ENCODE assay signal across 9 cellular contexts in the genomic region with DNA sequence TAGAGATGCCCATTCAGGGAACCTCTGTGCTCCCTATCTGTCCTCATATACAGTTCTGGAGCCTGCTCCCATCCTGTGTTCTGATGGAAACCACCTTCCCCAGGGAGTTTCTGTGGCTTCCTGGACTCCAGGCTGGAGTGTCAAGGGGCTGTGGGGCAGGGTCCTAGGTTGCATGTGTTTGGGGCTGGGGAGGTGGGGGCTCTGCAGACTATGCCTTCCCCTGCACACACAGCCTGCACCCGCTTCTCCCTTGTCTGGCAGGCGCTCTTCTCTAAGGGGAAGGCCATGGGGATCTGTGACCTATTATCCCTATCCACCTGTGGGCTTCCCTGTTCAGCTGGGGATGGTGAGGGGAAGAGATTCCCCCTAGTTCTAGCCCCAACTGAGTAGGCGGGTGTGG. TPM values are rescaled to one million over a fixed set of nuclear protein-coding genes. Genes with fewer than 3 reads are reported as not detected.
A peak's percentile ranks its signal among the peaks of the same experiment; 100 is the strongest.
DNase-seq lines count a peak whose midpoint lies in the region; ATAC-seq, FAIRE-seq and TF ChIP-seq lines count a peak whose summit lies in the region.
"Had no signal": no experiment of that assay in that cellular context is flagged by ENCODE, and none has a peak within 500 bp of the region (broad histone marks: within the 10 kb centered on the region; RNA-seq: fewer than 3 reads in every experiment).

No MANE protein-coding gene starts in this region.

- TF ChIP-seq EP300 in H1 (IDR thresholded peaks at IDR 0.05; ENCODE audit: borderline replicate concordance in 1 of 2, low read depth in 2 of 2, low read length in 2 of 2) = no peak

- H3K4me1 ChIP-seq in DND-41 (ENCODE audit: insufficient read depth, low read length) (peaks cover 72% of the 10 kb centered on the region), PC-9 (replicated peaks; ENCODE audit: insufficient read depth) (peaks cover 55% of the 10 kb centered on the region), H1 (replicated peaks in 1 of 4; ENCODE audit: control insufficient read depth in 3 of 4, insufficient read depth in 4 of 4, low read length in 3 of 4) (peaks cover 0 to 23% (median 15%) of the 10 kb centered on the region in 4 experiments; a peak in 6 of 7 replicates), psoas muscle (peaks cover 82% of the 10 kb centered on the region)

- no peaks in the 10 kb centered on the region for H3K9me3 ChIP-seq in DND-41 (ENCODE audit: insufficient read depth, low read length, severe bottlenecking)
- no peaks in the 10 kb centered on the region for H3K9me3 ChIP-seq in PC-9 (ENCODE audit: insufficient read depth, low read depth)
- no peaks in the 10 kb centered on the region for H3K9me3 ChIP-seq in H1 (ENCODE audit: insufficient read depth in 2 of 2, low read depth in 1 of 2, low read length in 1 of 2)
- no peaks in the 10 kb centered on the region for H3K9me3 ChIP-seq in psoas muscle

- H3K79me2 ChIP-seq in DND-41 (ENCODE audit: insufficient read depth, low read length) (peaks cover 23% of the 10 kb centered on the region), PC-9 (ENCODE audit: low read depth) (peaks cover 88% of the 10 kb centered on the region), H1 (ENCODE audit: control insufficient read depth in 1 of 2, insufficient read depth in 2 of 2, low read length in 2 of 2) (peaks cover 0 to 27% of the 10 kb centered on the region in 2 experiments; a peak in 2 of 4 replicates)

- WGBS in H1 (ENCODE audit: extremely low coverage in 1 of 2, insufficient coverage in 1 of 2, insufficient read length in 1 of 2, insufficient replicate concordance in 2 of 2, low coverage in 1 of 2, low lambda C conversion rate in 2 of 2, missing lambda C conversion rate in 1 of 2), 2 experiments = 79% methylated on average over 2 of the region's 3 CpGs; no CpG with 5 or more reads in 1 of the 2 experiments
- 46 to 71% (median 68%) methylated on average over 2 to 3 of the region's 3 CpGs for WGBS in psoas muscle, 3 donors

- H3K4ac ChIP-seq in H1 (replicated peaks; ENCODE audit: insufficient read length, low read depth, low read length) = no peak overlapping the region

- H2BK15ac ChIP-seq in H1 (ENCODE audit: low read length) = no peak overlapping the region

- H3K4me2 ChIP-seq in DND-41 (ENCODE audit: insufficient read depth, low read length) (peak overlapping the region; percentile 67), PC-9 (peak overlapping the region; percentile 71), H1 (ENCODE audit: insufficient read depth in 1 of 2, low read depth in 2 of 2, low read length in 2 of 2) (no peak overlapping the region)

- ATAC-seq in DND-41 (ENCODE audit: insufficient read depth, low read depth) = no peak
- no peak for ATAC-seq in psoas muscle

- H3K23me2 ChIP-seq in H1 (ENCODE audit: low read depth, low read length) = peaks cover 7% of the 10 kb centered on the region; the same call in 1 of the 2 replicates

- H3K14ac ChIP-seq in H1 (ENCODE audit: insufficient read length) = no peak overlapping the region

- no peak overlapping the region for H3K23ac ChIP-seq in H1 (ENCODE audit: insufficient read length)

- CTCF ChIA-PET in PC-9 (lab: Charles Lee) (interaction anchor here (0.5 kb wide), 1 partner anchor 40 kb away, joined by 3 read pairs; no protein-coding TSS in a partner anchor), H1 (lab: Charles Lee; ENCODE audit: partially characterized antibody) (interaction anchor here (0.6 to 39.2 kb wide), 4 partner anchors 17 to 717 kb away, joined by 3 to 1198 read pairs (median 4); a partner anchor contains a TSS)

- H2BK5ac ChIP-seq in H1 (ENCODE audit: low read depth, low read length) = no peak overlapping the region

- H4K8ac ChIP-seq in H1 (ENCODE audit: extremely low read depth, insufficient read depth, low read length) = peak overlapping the region; percentile 48; the same call in 1 of the 2 replicates

- peaks cover 19% of the 10 kb centered on the region for H3K79me1 ChIP-seq in H1 (ENCODE audit: low read depth, low read length)

- H3F3A ChIP-seq in PC-9 (ENCODE audit: insufficient read depth, low read depth) = peaks cover 5% of the 10 kb centered on the region; the same call in 1 of the 2 replicates

- no peak overlapping the region for H2AFZ ChIP-seq in DND-41 (ENCODE audit: low read depth, low read length)
- H2AFZ ChIP-seq in PC-9 = no peak overlapping the region
- H2AFZ ChIP-seq in H1 (ENCODE audit: low read length) = no peak overlapping the region

- peak overlapping the region; percentile 86 for H3K27ac ChIP-seq in DND-41 (ENCODE audit: low read length)
- H3K27ac ChIP-seq in PC-9 = no peak overlapping the region
- H3K27ac ChIP-seq in H1 (ENCODE audit: low read depth, low read length) = no peak overlapping the region
- peak overlapping the region; percentile 97 for H3K27ac ChIP-seq in psoas muscle

- no peak overlapping the region for H4K5ac ChIP-seq in H1 (ENCODE audit: insufficient read length, low read depth, low read length)

- H3K18ac ChIP-seq in H1 (ENCODE audit: extremely low read depth, low read length) = no peak overlapping the region

- peaks cover 65% of the 10 kb centered on the region for H4K20me1 ChIP-seq in DND-41 (ENCODE audit: insufficient read depth, low read length)
- peaks cover 20% of the 10 kb centered on the region for H4K20me1 ChIP-seq in PC-9 (ENCODE audit: insufficient read depth)
- peaks cover 20 to 37% of the 10 kb centered on the region in 2 experiments for H4K20me1 ChIP-seq in H1 (replicated peaks in 1 of 2; ENCODE audit: control insufficient read depth in 1 of 2, insufficient read depth in 2 of 2, low read length in 2 of 2)

- DNase-seq in DND-41 (no peak), PC-9 (peak in 1 of 2 experiments; percentile 19), H1 (ENCODE audit: low read depth in 1 of 2, low spot score in 2 of 2) (no peak), psoas muscle (no peak), COLO829 (ENCODE audit: low spot score) (no peak), hippocampal formation (lab: John Stamatoyannopoulos, UW) (no peak), AML-193 (lab: John Stamatoyannopoulos, UW) (no peak)
- DNase-seq in stimulated activated CD4-positive, alpha-beta T cell treated with anti-CD3 and anti-CD28 coated beads, Interleukin-4, amount 100 ng/mL, for 4 hours = no peak

- H2BK12ac ChIP-seq in H1 (ENCODE audit: low read depth, low read length) = no peak overlapping the region

- no peak for TF ChIP-seq POLR2A in H1 (IDR thresholded peaks at IDR 0.05; ENCODE audit: control extremely low read depth in 1 of 2, low read depth in 2 of 2, low read length in 2 of 2)

- no peak overlapping the region; the same call in 1 of the 2 replicates for H2AK5ac ChIP-seq in H1 (ENCODE audit: low read depth, low read length)

- H3K27me3 ChIP-seq in DND-41 (ENCODE audit: insufficient read depth, low read length, poor library complexity) (no peaks in the 10 kb centered on the region), PC-9 (ENCODE audit: insufficient read depth, low read depth) (no peaks in the 10 kb centered on the region), H1 (replicated peaks in 1 of 4; ENCODE audit: control insufficient read depth in 3 of 4, extremely low read depth in 1 of 4, insufficient read depth in 3 of 4, low read length in 3 of 4) (peaks cover 0 to 14% (median 6%) of the 10 kb centered on the region in 4 experiments; a peak in 5 of 7 replicates), psoas muscle (ENCODE audit: insufficient read depth in 3 of 3, low read length in 2 of 3) (no peaks in the 10 kb centered on the region)

- peak overlapping the region in 1 of 2 experiments; percentile 50; a peak in 2 of 4 replicates for H3K4me3 ChIP-seq in DND-41 (ENCODE audit: low read depth in 1 of 2, low read length in 2 of 2)
- no peak overlapping the region for H3K4me3 ChIP-seq in PC-9
- H3K4me3 ChIP-seq in H1 (ENCODE audit: extremely low read depth in 1 of 4, insufficient read depth in 2 of 4, low read depth in 3 of 4, low read length in 4 of 4) = no peak overlapping the region
- H3K4me3 ChIP-seq in psoas muscle = peak overlapping the region; percentile 95

- POLR2A ChIA-PET in PC-9 (lab: Charles Lee; ENCODE audit: unreplicated experiment) (no interaction called here), H1 (lab: Charles Lee; ENCODE audit: partially characterized antibody) (interaction anchor here (0.9 to 30.6 kb wide), 3 partner anchors 8 to 27 kb away, joined by 3 to 540 read pairs (median 10); a partner anchor contains a TSS)

- H4K91ac ChIP-seq in H1 (replicated peaks; ENCODE audit: insufficient read length, low read length) = no peak overlapping the region

- intact Hi-C loops in PC-9 (cut with micrococcal nuclease; ENCODE audit: unreplicated experiment) = no loop called here
- intact Hi-C loops in psoas muscle (cut with DNase I) = no loop called here

- no peak for FAIRE-seq in H1 (lab: Jason Lieb, UNC)
- FAIRE-seq: endometrium had no signal

- TF ChIP-seq CTCF in DND-41 (IDR thresholded peaks at IDR 0.05; ENCODE audit: borderline replicate concordance, extremely low read depth, low read length, poor library complexity, severe bottlenecking) (no peak), PC-9 (conservative IDR thresholded peaks at IDR 0.05) (no peak), H1 (IDR thresholded peaks at IDR 0.05; ENCODE audit: control extremely low read depth in 1 of 3, insufficient read depth in 1 of 3, low read depth in 1 of 3, low read length in 3 of 3) (no peak), psoas muscle (IDR thresholded peaks at IDR 0.05) (no peak)

- H2BK120ac ChIP-seq in H1 (replicated peaks; ENCODE audit: low read depth, low read length) = no peak overlapping the region

- H3K9me2 ChIP-seq in PC-9 (ENCODE audit: insufficient read depth) = no peaks in the 10 kb centered on the region

- TF ChIP-seq RAD21 in H1 (IDR thresholded peaks at IDR 0.05 in 1 of 2, conservative IDR thresholded peaks at IDR 0.05 in 1 of 2; ENCODE audit: low read depth in 2 of 2, low read length in 2 of 2) = no peak

- H2BK20ac ChIP-seq in H1 (ENCODE audit: low read length) = no peak overlapping the region

- no TSS peak for BruUV-seq in PC-9 (replicated peaks; lab: Mats Ljungman, UMichigan)

- H3K9ac ChIP-seq in DND-41 (ENCODE audit: low read depth, low read length) = peak overlapping the region; percentile 38
- H3K9ac ChIP-seq in H1 (replicated peaks in 1 of 4; ENCODE audit: extremely low read depth in 1 of 4, low read depth in 3 of 4, low read length in 3 of 4) = no peak overlapping the region

- no peaks in the 10 kb centered on the region for H3K36me3 ChIP-seq in DND-41 (ENCODE audit: insufficient read depth, low read length)
- no peaks in the 10 kb centered on the region for H3K36me3 ChIP-seq in PC-9 (ENCODE audit: low read depth)
- no peaks in the 10 kb centered on the region for H3K36me3 ChIP-seq in H1 (ENCODE audit: control insufficient read depth in 2 of 4, insufficient read depth in 4 of 4, low read length in 3 of 4)
- no peaks in the 10 kb centered on the region for H3K36me3 ChIP-seq in psoas muscle (ENCODE audit: insufficient read depth in 1 of 2, low read depth in 1 of 2)

- no peak overlapping the region for H3K56ac ChIP-seq in H1 (replicated peaks; ENCODE audit: insufficient read length, low read depth, low read length)

RNA-seq across cellular contexts. Expression of a gene that starts 14.3 kb away (rescaled TPM):
- total RNA-seq in PC-9 (2021) (21.5 and 21.8 TPM in 2 replicates), psoas muscle (10 to 100 TPM; 15.0 to 51.1 (median 44.6) TPM)
- total RNA-seq in H1 (2021; fragmentation: NEBNext Ultra II Directional; extraction: Animal tissue kit (Norgen Biotek cat#: 25700)) = 13.4 and 16.5 TPM in 2 replicates
- polyA plus RNA-seq in H1 (2011; rRNA removed) (4.4 and 7.8 TPM in 2 replicates), psoas muscle (10 to 100 TPM; 15.0 to 76.9 (median 18.6) TPM)
- polyA plus RNA-seq in H1 (2011; cell fraction: cytosol; rRNA removed) = 2.5 TPM
- polyA plus RNA-seq in H1 (2011; cell fraction: nucleus; rRNA removed) = 6.9 TPM
- 12.6 to 17.5 TPM (median 16.0 TPM) in 4 replicates for polyA plus RNA-seq in H1 (2012, experiment 1 of 2)
- 13.9 TPM for polyA plus RNA-seq in H1 (2012, experiment 2 of 2)
- 11.2 TPM for polyA plus RNA-seq in H1 (2013, experiment 1 of 2)
- 11.1 TPM for polyA plus RNA-seq in H1 (2013, experiment 2 of 2)
- 2.9 and 6.4 TPM in 2 replicates for polyA minus RNA-seq in H1 (2011; rRNA and poly(A)+ RNA removed)
- polyA minus RNA-seq in H1 (2011; cell fraction: cytosol; rRNA and poly(A)+ RNA removed) = 8.4 TPM
- 6.2 TPM for polyA minus RNA-seq in H1 (2011; cell fraction: nucleus; rRNA and poly(A)+ RNA removed)

RNA-seq across cellular contexts. Expression of a gene that starts 35.6 kb away (rescaled TPM):
- total RNA-seq in PC-9 (2021) = 37.8 and 44.9 TPM in 2 replicates
- 139 and 140 TPM in 2 replicates for total RNA-seq in H1 (2021; fragmentation: NEBNext Ultra II Directional; extraction: Animal tissue kit (Norgen Biotek cat#: 25700))
- 38.0 and 50.5 TPM in 2 replicates for polyA plus RNA-seq in H1 (2011; rRNA removed)
- polyA plus RNA-seq in H1 (2011; cell fraction: cytosol; rRNA removed) = 62.0 TPM
- polyA plus RNA-seq in H1 (2011; cell fraction: nucleus; rRNA removed) = 32.6 TPM
- 66.3 to 99.0 TPM (median 74.5 TPM) in 4 replicates for polyA plus RNA-seq in H1 (2012, experiment 1 of 2)
- polyA plus RNA-seq in H1 (2012, experiment 2 of 2) = 10.6 TPM
- polyA plus RNA-seq in H1 (2013, experiment 1 of 2) = 87.2 TPM
- polyA plus RNA-seq in H1 (2013, experiment 2 of 2) = 90.5 TPM
- polyA minus RNA-seq in H1 (2011; rRNA and poly(A)+ RNA removed) = 51.3 and 81.1 TPM in 2 replicates
- polyA minus RNA-seq in H1 (2011; cell fraction: cytosol; rRNA and poly(A)+ RNA removed) = 38.5 TPM
- polyA minus RNA-seq in H1 (2011; cell fraction: nucleus; rRNA and poly(A)+ RNA removed) = 58.3 TPM
- under 1 TPM; 0.27 to 0.90 (median 0.42) TPM for total RNA-seq in psoas muscle
- 1 to 10 TPM in 2 of 3 donors, under 1 TPM in 1; 0.86 to 2.5 (median 1.4) TPM for polyA plus RNA-seq in psoas muscle

RNA-seq across cellular contexts. Expression of a gene that starts 41.2 kb away (rescaled TPM):
- total RNA-seq in PC-9 (2021) = not detected in 2 replicates
- 1.4 and 1.9 TPM in 2 replicates for total RNA-seq in H1 (2021; fragmentation: NEBNext Ultra II Directional; extraction: Animal tissue kit (Norgen Biotek cat#: 25700))
- polyA plus RNA-seq in H1 (2011; rRNA removed) = 0.53 and 0.58 TPM in 2 replicates
- polyA plus RNA-seq in H1 (2011; cell fraction: cytosol; rRNA removed) = 0.66 TPM
- polyA plus RNA-seq in H1 (2011; cell fraction: nucleus; rRNA removed) = 0.90 TPM
- 0.25 TPM in 1 of 4 replicates, not detected in the others for polyA plus RNA-seq in H1 (2012, experiment 1 of 2)
- polyA plus RNA-seq in H1 (2012, experiment 2 of 2) = not detected
- 0.43 TPM for polyA plus RNA-seq in H1 (2013, experiment 1 of 2)
- 0.29 TPM for polyA plus RNA-seq in H1 (2013, experiment 2 of 2)
- not detected in 2 replicates for polyA minus RNA-seq in H1 (2011; rRNA and poly(A)+ RNA removed)
- 3.2 TPM for polyA minus RNA-seq in H1 (2011; cell fraction: cytosol; rRNA and poly(A)+ RNA removed)
- polyA minus RNA-seq in H1 (2011; cell fraction: nucleus; rRNA and poly(A)+ RNA removed) = 1.3 TPM
- 1 to 10 TPM in 2 of 4 donors, under 1 TPM in 2; 0.34 to 1.4 (median 0.82) TPM for total RNA-seq in psoas muscle
- under 1 TPM in 2 of 3 donors, not detected in 1; 0.17 to 0.25 TPM for polyA plus RNA-seq in psoas muscle

Comparison
In these comparisons a context has a peak if more than half of its experiments do, and no peak if none do; other contexts are left out.
1. H3K27ac ChIP-seq: peak in DND-41 (single experiment) and psoas muscle (single experiment); none in PC-9 (single experiment) and H1 (single experiment).
2. H3K4me2 ChIP-seq: peak in DND-41 (single experiment) and PC-9 (single experiment); none in H1 (0 of 2).
3. RNA of a gene that starts 35.6 kb away (total RNA-seq): 139 to 140 TPM in H1 and 37.8 to 44.9 TPM in PC-9; 0.27 to 0.90 TPM in psoas muscle; every median in the first group is over 10 times any median in the second.